17 cellular contexts compared by ENCODE assay signal in genomic region chr14:71687115-71687836, GRCh38.
A peak's percentile ranks its signal among the peaks of the same experiment; 100 is the strongest.
DNase-seq lines count a peak whose midpoint lies in the region; ATAC-seq and TF ChIP-seq lines count a peak whose summit lies in the region.
"Had no signal": no experiment of that assay in that cellular context is flagged by ENCODE, and none has a peak within 500 bp of the region (broad histone marks: within the 10 kb centered on the region; RNA-seq: fewer than 3 reads in every experiment).

No MANE protein-coding gene starts in this region.

- TF ChIP-seq POLR2A in stomach (IDR thresholded peaks at IDR 0.05) = no peak

- no peaks in the 10 kb centered on the region for H4K20me1 ChIP-seq in GM23248 (ENCODE audit: insufficient read depth)

- intact Hi-C loops in ascending aorta (cut with DNase I) = no loop called here
- intact Hi-C loops in stomach (cut with DNase I; ENCODE audit: low total_unique reads) = no loop called here
- intact Hi-C loops in left colon (cut with DNase I, micrococcal nuclease) = no loop called here

- in situ Hi-C loops in GM23248 (cut with MboI) = no loop called here

- no peak for TF ChIP-seq CTCF in ascending aorta (IDR thresholded peaks at IDR 0.05)
- no peak for TF ChIP-seq CTCF in stomach (IDR thresholded peaks at IDR 0.05)

- H3K27ac ChIP-seq in GM23248 = peak overlapping the region; percentile 82
- peak overlapping the region; percentile 63 to 80 for H3K27ac ChIP-seq in ascending aorta
- H3K27ac ChIP-seq in stomach = peak overlapping the region in 3 of 5 donors; percentile 5 to 52 (median 34)

- H3K9me3 ChIP-seq in GM23248 (ENCODE audit: low read depth) (no peaks in the 10 kb centered on the region), ascending aorta (no peaks in the 10 kb centered on the region), stomach (no peaks in the 10 kb centered on the region)
- H3K9me3 ChIP-seq: BE2C, heart right ventricle had no signal

- peaks cover 14% of the 10 kb centered on the region; the same call in 1 of the 2 replicates for H3K79me2 ChIP-seq in GM23248 (ENCODE audit: insufficient read depth)

- no peak overlapping the region for H2AFZ ChIP-seq in GM23248
- H2AFZ ChIP-seq: GM23338 had no signal

- H3K4me1 ChIP-seq in GM23248 (ENCODE audit: insufficient read depth) (peaks cover 45% of the 10 kb centered on the region), ascending aorta (peaks cover 0 to 16% of the 10 kb centered on the region in 2 donors), stomach (peaks cover 0 to 7% (median 3%) of the 10 kb centered on the region in 4 donors)

- H3K36me3 ChIP-seq in GM23248 (ENCODE audit: low read depth) (0 out of 2 replicates have a peak, but pooled peaks cover 6% of the 10 kb centered on the region), ascending aorta (peaks cover 0 to 4% of the 10 kb centered on the region in 2 donors), stomach (peaks cover 6 to 49% (median 37%) of the 10 kb centered on the region in 4 donors)
- H3K36me3 ChIP-seq: BE2C had no signal

- ATAC-seq in left lobe of liver (peak; percentile 15), left colon (no peak), GM21515 (IDR thresholded peaks at IDR 0.05; ENCODE audit: unreplicated experiment) (no peak), HG02970 (IDR thresholded peaks at IDR 0.05; ENCODE audit: low FRiP score, unreplicated experiment) (no peak), GM19397 (IDR thresholded peaks at IDR 0.05; ENCODE audit: unreplicated experiment) (no peak)
- ATAC-seq: GM23338, natural killer cell had no signal

- H3K9ac ChIP-seq in GM23248 = peak overlapping the region; percentile 43

- peak overlapping the region; percentile 54 for H3K4me2 ChIP-seq in GM23248 (ENCODE audit: unreplicated experiment)
- H3K4me2 ChIP-seq: GM23338 had no signal

- WGBS in GM23248 (ENCODE audit: low coverage in 1 of 2, low lambda C conversion rate in 2 of 2, missing lambda C conversion rate in 2 of 2), 2 experiments = 55 to 61% methylated on average over 2 of the region's 2 CpGs
- WGBS in stomach, 5 donors = 86 to 90% (median 88%) methylated on average over 2 of the region's 2 CpGs

- no peaks in the 10 kb centered on the region for H3K9me2 ChIP-seq in GM23248 (ENCODE audit: insufficient read depth)

- no peaks in the 10 kb centered on the region for H3K27me3 ChIP-seq in GM23248 (replicated peaks; ENCODE audit: insufficient read depth)
- H3K27me3 ChIP-seq in ascending aorta = no peaks in the 10 kb centered on the region
- no peaks in the 10 kb centered on the region for H3K27me3 ChIP-seq in stomach
- H3K27me3 ChIP-seq: BE2C, heart right ventricle had no signal

- 0 out of 2 replicates have a peak overlapping the region, but pooled peaks have one; percentile 1 for H3K4me3 ChIP-seq in GM23248
- H3K4me3 ChIP-seq in ascending aorta = no peak overlapping the region
- H3K4me3 ChIP-seq in stomach = no peak overlapping the region
- H3K4me3 ChIP-seq: GM23338, heart right ventricle had no signal

- peaks cover 49% of the 10 kb centered on the region for H3F3A ChIP-seq in GM23248 (ENCODE audit: insufficient read depth)

- DNase-seq in GM23248 (peak; percentile 48), ascending aorta (ENCODE audit: low spot score in 2 of 2) (no peak), left lobe of liver (ENCODE audit: low spot score) (no peak), stomach (no peak), left colon (no peak)
- DNase-seq: activated CD4-positive, alpha-beta T cell treated with anti-CD3 and anti-CD28 coated beads for 48 hours; activated T-cell treated with anti-CD3 and anti-CD28 coated beads, Interleukin-2, amount 50 U/mL, for 24 hours; DMS53; heart right ventricle; natural killer cell; NCI-H2081 treated with DMSO at 0.1 percent for 48 hours; retina had no signal

- no peak for TF ChIP-seq EP300 in stomach (IDR thresholded peaks at IDR 0.05)
